In the genomic region with DNA sequence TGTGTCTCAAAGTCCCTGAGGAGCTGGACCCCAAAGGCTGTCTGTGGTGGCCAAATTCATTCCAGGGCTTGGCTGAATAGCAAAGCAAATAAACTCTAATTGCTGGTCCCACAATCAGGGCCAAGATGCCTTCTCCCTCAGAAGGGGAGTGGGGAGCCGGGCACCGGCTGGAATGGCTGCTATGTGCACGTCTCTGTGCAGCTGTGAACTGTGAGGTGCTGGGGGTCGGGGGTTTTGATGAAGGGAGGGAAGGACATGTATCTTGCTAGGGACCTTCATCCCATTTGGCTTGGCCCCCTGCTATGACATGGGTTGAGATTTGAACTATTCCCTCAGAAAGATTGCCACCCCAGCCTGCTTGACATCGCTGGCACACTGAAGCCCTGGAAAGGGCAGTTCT, we compare ENCODE assay signal across 22 cellular contexts.
DNase-seq lines count a peak whose midpoint lies in the region; ATAC-seq, FAIRE-seq and TF ChIP-seq lines count a peak whose summit lies in the region.
"Had no signal": no experiment of that assay in that cellular context is flagged by ENCODE, and none has a peak within 500 bp of the region (broad histone marks: within the 10 kb centered on the region; RNA-seq: fewer than 3 reads in every experiment).

No MANE protein-coding gene starts in this region.

- H3K36me3 ChIP-seq in right lobe of liver (no peaks in the 10 kb centered on the region), HepG2 (replicated peaks in 1 of 2; ENCODE audit: control insufficient read depth in 1 of 2, insufficient read depth in 2 of 2, low read length in 2 of 2) (no peaks in the 10 kb centered on the region), sigmoid colon (no peaks in the 10 kb centered on the region)

- no peak overlapping the region for H2AFZ ChIP-seq in HepG2 (ENCODE audit: low read length)

- H3K27ac ChIP-seq in right lobe of liver, result no peak overlapping the region
- H3K27ac ChIP-seq in HepG2 (ENCODE audit: extremely low read length, insufficient read depth, low read length), result no peak overlapping the region
- no peak overlapping the region for H3K27ac ChIP-seq in sigmoid colon

- no TSS peak for BruUV-seq in HepG2 (replicated peaks; lab: Mats Ljungman, UMichigan)

- in situ Hi-C loops in HepG2 (cut with HindIII; ENCODE audit: extremely low pct_ligation_motif_present, low pct_unique_long_range_greater_than_20kb), result no loop called here

- H3K27me3 ChIP-seq in right lobe of liver (no peaks in the 10 kb centered on the region), HepG2 (ENCODE audit: control insufficient read depth in 1 of 2, insufficient read depth in 2 of 2, low read length in 2 of 2) (peaks cover 28 to 93% of the 10 kb centered on the region in 2 experiments), sigmoid colon (peaks cover 0 to 24% (median 0%) of the 10 kb centered on the region in 3 donors)

- no peak overlapping the region for H3K4me2 ChIP-seq in HepG2 (ENCODE audit: low read depth, low read length)

- peaks cover 9% of the 10 kb centered on the region for H4K20me1 ChIP-seq in HepG2 (ENCODE audit: insufficient read depth, low read length)

- FAIRE-seq in HepG2 (lab: Jason Lieb, UNC), result no peak
- FAIRE-seq: GM19239, H1, RCC 7860 had no signal

- WGBS in right lobe of liver (ENCODE audit: insufficient coverage, low coverage, low lambda C conversion rate, missing lambda C conversion rate), result no CpG with 5 or more reads among the region's 5 CpGs
- WGBS in HepG2 (ENCODE audit: low lambda C conversion rate), result 13% methylated on average over 3 of the region's 5 CpGs
- whole genome bisulfite sequencing in sigmoid colon, 2 donors, result 87 to 89% methylated on average over 5 of the region's 5 CpGs

- TF ChIP-seq POLR2A in right lobe of liver (IDR thresholded peaks at IDR 0.05) (no peak), HepG2 (IDR thresholded peaks at IDR 0.05; ENCODE audit: insufficient read depth in 1 of 2, low read depth in 2 of 2, low read length in 2 of 2) (no peak), sigmoid colon (IDR thresholded peaks at IDR 0.05) (no peak)

- TF ChIP-seq CTCF in right lobe of liver (IDR thresholded peaks at IDR 0.05) (no peak), HepG2 (CRISPR knock-in tag; IDR thresholded peaks at IDR 0.05) (no peak), sigmoid colon (IDR thresholded peaks at IDR 0.05) (no peak)

- H3K4me1 ChIP-seq in right lobe of liver (no peaks in the 10 kb centered on the region), HepG2 (ENCODE audit: insufficient read depth, low read length) (no peaks in the 10 kb centered on the region), sigmoid colon (no peaks in the 10 kb centered on the region)

- H3K9ac ChIP-seq in HepG2 (ENCODE audit: insufficient read depth, low read depth, low read length), result no peak overlapping the region

- peak in 2 of 3 donors; percentile 4 to 32 for DNase-seq in right lobe of liver
- no peak for DNase-seq in HepG2 (ENCODE audit: low spot score)
- DNase-seq in islet precursor cell, result peak; percentile 37
- peak; percentile 14 for DNase-seq in sigmoid colon
- no peak for DNase-seq in cerebellar cortex (ENCODE audit: low spot score)
- no peak for DNase-seq in NCI-H2171 (lab: John Stamatoyannopoulos, UW)
- DNase-seq: CD4-positive, CD25-positive, alpha-beta regulatory T cell; EL; GF-D8; Karpas-422; MV-4-11; NCI-H1105 treated with DMSO at 0.1 percent for 48 hours; NCI-H1694; NCI-H2081; NCI-H2171 treated with DMSO at 0.1 percent for 48 hours; NCI-H446; NCI-H526; OCI-M1 had no signal

- no peak for TF ChIP-seq RAD21 in HepG2 (CRISPR knock-in tag; IDR thresholded peaks at IDR 0.05)

- ATAC-seq in right lobe of liver (no peak), HepG2 (no peak), HG03354 (IDR thresholded peaks at IDR 0.05; ENCODE audit: poor library complexity, severe bottlenecking, unreplicated experiment) (no peak)

- H3K9me3 ChIP-seq in right lobe of liver, result no peaks in the 10 kb centered on the region
- H3K9me3 ChIP-seq in HepG2 (ENCODE audit: low read length), result no peaks in the 10 kb centered on the region
- H3K9me3 ChIP-seq in sigmoid colon, result no peaks in the 10 kb centered on the region

- intact Hi-C loops in right lobe of liver (cut with DNase I), result no loop called here
- intact Hi-C loops in HepG2 (cut with micrococcal nuclease; ENCODE audit: unreplicated experiment), result no loop called here
- intact Hi-C loops in sigmoid colon (cut with DNase I), result no loop called here

- CTCF ChIA-PET in HepG2 (lab: Yijun Ruan, JAX; ENCODE audit: low intra/inter-chr PET ratio, low total read pairs), result no interaction called here

- H3K4me3 ChIP-seq in right lobe of liver (no peak overlapping the region), HepG2 (replicated peaks in 1 of 3; ENCODE audit: insufficient read depth in 1 of 3, low read depth in 2 of 3, low read length in 3 of 3) (no peak overlapping the region), sigmoid colon (no peak overlapping the region)

- no peaks in the 10 kb centered on the region for H3K79me2 ChIP-seq in HepG2 (ENCODE audit: insufficient read depth, low read length)

- TF ChIP-seq EP300 in HepG2 (IDR thresholded peaks at IDR 0.05; ENCODE audit: low read depth in 2 of 2, low read length in 2 of 2) (no peak), HepG2 (CRISPR knock-in tag; IDR thresholded peaks at IDR 0.05; ENCODE audit: borderline replicate concordance) (no peak), sigmoid colon (IDR thresholded peaks at IDR 0.05) (no peak)

- POLR2A ChIA-PET in HepG2 (lab: Yijun Ruan, JAX), result no interaction called here

TF ChIP-seq in HepG2, 621 proteins besides CTCF, POLR2A, EP300 and RAD21:
- TF ChIP-seq HMGA1 (CRISPR knock-in tag; conservative IDR thresholded peaks at IDR 0.05), result no peak
- TF ChIP-seq ZNF737 (CRISPR knock-in tag; IDR thresholded peaks at IDR 0.05; ENCODE audit: borderline replicate concordance), result no peak
- TF ChIP-seq EHMT2 (IDR thresholded peaks at IDR 0.05; ENCODE audit: borderline replicate concordance, low read depth, low read length), result no peak
- TF ChIP-seq TOE1 (CRISPR knock-in tag; IDR thresholded peaks at IDR 0.05), result no peak
- no peak for TF ChIP-seq RBFOX2 (IDR thresholded peaks at IDR 0.05; ENCODE audit: low read depth, low read length)

Comparison
In these comparisons a context has a peak if more than half of its experiments do, and no peak if none do; other contexts are left out.
1. DNase-seq: peak in right lobe of liver (2 of 3), islet precursor cell (single experiment) and sigmoid colon (single experiment); none in HepG2 (single experiment), cerebellar cortex (single experiment) and NCI-H2171 (single experiment).